In the genomic region with DNA sequence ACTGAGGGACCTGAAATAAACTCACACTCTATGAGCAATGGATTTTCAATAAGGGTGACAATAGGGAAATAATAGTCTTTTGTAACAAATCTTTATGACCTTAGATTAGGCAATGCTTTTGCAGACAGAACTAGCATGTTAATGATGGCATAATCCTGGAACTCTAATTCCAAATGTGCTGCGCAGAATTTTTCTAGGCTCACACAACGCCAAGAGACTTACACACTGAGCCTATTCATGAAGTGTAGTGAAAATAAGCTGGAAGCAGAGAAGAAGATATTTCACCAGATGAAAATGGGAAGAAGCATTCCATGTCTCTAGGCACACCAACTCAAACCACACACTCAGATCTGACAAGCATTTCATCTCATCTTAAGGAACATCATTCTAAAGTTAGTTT, we compare ENCODE assay signal across 31 cellular contexts.
"Had no signal": no experiment of that assay in that cellular context is flagged by ENCODE, and none has a peak within 500 bp of the region (broad histone marks: within the 10 kb centered on the region; RNA-seq: fewer than 3 reads in every experiment).

No MANE protein-coding gene starts in this region.

- DNase-seq: activated B cell treated with CpG ODN at 0.5 μM for 24 hours; activated CD4-positive, alpha-beta memory T cell treated with anti-CD3 and anti-CD28 coated beads for 36 hours; activated CD4-positive, alpha-beta T cell treated with anti-CD3 and anti-CD28 coated beads for 4 hours; activated CD4-positive, alpha-beta T cell treated with anti-CD3 and anti-CD28 coated beads, Interleukin-2, amount 50 U/mL, for 1 hour; activated CD4-positive, CD25-positive, alpha-beta regulatory T cell treated with anti-CD3 and anti-CD28 coated beads, Interleukin-2, amount 50 U/mL, for 72 hours; activated CD8-positive, alpha-beta memory T cell treated with anti-CD3 and anti-CD28 coated beads for 24 hours; activated CD8-positive, alpha-beta memory T cell treated with anti-CD3 and anti-CD28 coated beads, Interleukin-2, amount 10 ng/mL, durations not matched to agents 7 days and 5 days; activated CD8-positive, alpha-beta memory T cell treated with anti-CD3 and anti-CD28 coated beads, Interleukin-2, amount 50 U/mL, for 48 hours; activated effector memory CD4-positive, alpha-beta T cell treated with Interleukin-2 at 50 U/mL for 16 hours; activated naive CD4-positive, alpha-beta T cell treated with anti-CD3 and anti-CD28 coated beads, Interleukin-2, amount 10 ng/mL, durations not matched to agents 7 days and 5 days; activated naive CD8-positive, alpha-beta T cell treated with anti-CD3 and anti-CD28 coated beads, Interleukin-2, amount 50 U/mL, for 24 hours; activated T-cell treated with anti-CD3 and anti-CD28 coated beads, Interleukin-2, amount 50 U/mL, for 48 hours; MM.1S; NCI-H1092 treated with DMSO at 0.1 percent for 48 hours; NCI-H1417; NCI-H146; NCI-H187; NCI-H2029 treated with DMSO at 0.1 percent for 48 hours; NCI-H2107; NCI-H2171; NCI-H510A; NCI-H526; NCI-H748 treated with DMSO at 0.1 percent for 48 hours; PC-9; SIG-M5; T-cell; T-helper 17 cell had no signal

- FAIRE-seq: bronchial epithelial cell, RCC 7860 had no signal

- H3K4me1 Mint-ChIP-seq: activated B cell treated with CpG ODN at 0.5 μM for 24 hours; activated CD8-positive, alpha-beta memory T cell treated with anti-CD3 and anti-CD28 coated beads, Interleukin-2, amount 10 ng/mL, durations not matched to agents 7 days and 5 days; activated naive CD4-positive, alpha-beta T cell treated with anti-CD3 and anti-CD28 coated beads, Interleukin-2, amount 10 ng/mL, durations not matched to agents 7 days and 5 days; activated naive CD8-positive, alpha-beta T cell treated with anti-CD3 and anti-CD28 coated beads, Interleukin-2, amount 50 U/mL, for 24 hours; brain; T-cell; T-helper 17 cell had no signal

- H3K27ac Mint-ChIP-seq: activated B cell treated with CpG ODN at 0.5 μM for 24 hours; activated CD4-positive, alpha-beta memory T cell treated with anti-CD3 and anti-CD28 coated beads for 36 hours; activated CD8-positive, alpha-beta memory T cell treated with anti-CD3 and anti-CD28 coated beads, Interleukin-2, amount 10 ng/mL, durations not matched to agents 7 days and 5 days; activated naive CD4-positive, alpha-beta T cell treated with anti-CD3 and anti-CD28 coated beads, Interleukin-2, amount 10 ng/mL, durations not matched to agents 7 days and 5 days; activated naive CD8-positive, alpha-beta T cell; activated naive CD8-positive, alpha-beta T cell treated with anti-CD3 and anti-CD28 coated beads, Interleukin-2, amount 50 U/mL, for 24 hours; brain; T-cell; T-helper 17 cell had no signal

- H3K9me3 Mint-ChIP-seq: activated B cell treated with CpG ODN at 0.5 μM for 24 hours had no signal

- H3K36me3 Mint-ChIP-seq: activated CD4-positive, alpha-beta memory T cell treated with anti-CD3 and anti-CD28 coated beads for 36 hours; activated CD8-positive, alpha-beta memory T cell treated with anti-CD3 and anti-CD28 coated beads, Interleukin-2, amount 10 ng/mL, durations not matched to agents 7 days and 5 days; activated naive CD4-positive, alpha-beta T cell treated with anti-CD3 and anti-CD28 coated beads, Interleukin-2, amount 10 ng/mL, durations not matched to agents 7 days and 5 days; activated naive CD8-positive, alpha-beta T cell; T-cell had no signal

- H3K4me3 Mint-ChIP-seq: activated B cell treated with CpG ODN at 0.5 μM for 24 hours; activated CD4-positive, alpha-beta memory T cell treated with anti-CD3 and anti-CD28 coated beads for 36 hours; activated CD8-positive, alpha-beta memory T cell treated with anti-CD3 and anti-CD28 coated beads, Interleukin-2, amount 10 ng/mL, durations not matched to agents 7 days and 5 days; activated naive CD4-positive, alpha-beta T cell treated with anti-CD3 and anti-CD28 coated beads, Interleukin-2, amount 10 ng/mL, durations not matched to agents 7 days and 5 days; activated naive CD8-positive, alpha-beta T cell; activated naive CD8-positive, alpha-beta T cell treated with anti-CD3 and anti-CD28 coated beads, Interleukin-2, amount 50 U/mL, for 24 hours; brain; T-cell; T-helper 17 cell had no signal

- H3K27me3 Mint-ChIP-seq: activated B cell treated with CpG ODN at 0.5 μM for 24 hours; activated CD4-positive, alpha-beta memory T cell treated with anti-CD3 and anti-CD28 coated beads for 36 hours; activated CD8-positive, alpha-beta memory T cell treated with anti-CD3 and anti-CD28 coated beads, Interleukin-2, amount 10 ng/mL, durations not matched to agents 7 days and 5 days; activated naive CD4-positive, alpha-beta T cell treated with anti-CD3 and anti-CD28 coated beads, Interleukin-2, amount 10 ng/mL, durations not matched to agents 7 days and 5 days; activated naive CD8-positive, alpha-beta T cell treated with anti-CD3 and anti-CD28 coated beads, Interleukin-2, amount 50 U/mL, for 24 hours; brain; T-cell; T-helper 17 cell had no signal
